Comparison of ENCODE assay signal across 8 cellular contexts in the genomic region with DNA sequence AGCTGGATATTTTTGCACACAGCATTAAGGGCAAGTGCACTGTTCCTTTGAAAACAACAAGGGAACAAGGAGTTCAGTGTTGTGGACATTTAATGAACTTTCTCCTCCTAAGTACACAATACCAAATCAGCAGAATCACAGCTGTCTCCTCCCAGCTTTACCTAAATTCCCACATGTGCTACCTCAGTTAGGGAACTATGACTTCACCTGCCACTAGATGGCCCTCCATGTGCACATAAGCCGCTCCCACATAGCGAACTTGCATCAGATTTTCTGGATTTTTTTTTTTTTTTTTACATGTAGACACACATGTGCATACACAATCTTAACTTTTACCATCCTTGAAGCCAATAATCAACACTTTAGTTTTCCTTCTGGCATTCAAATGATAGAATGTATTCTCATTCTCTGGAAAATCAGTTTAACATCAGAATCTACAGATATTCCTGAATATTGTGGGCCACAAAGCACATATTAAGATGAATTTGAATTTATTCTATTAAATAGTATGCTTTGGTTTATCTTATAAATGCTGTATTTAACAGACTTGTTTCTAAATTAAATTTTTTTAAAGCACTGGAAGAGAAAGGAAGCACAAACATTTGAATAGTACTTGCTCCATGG.
DNase-seq lines count a peak whose midpoint lies in the region; ATAC-seq and TF ChIP-seq lines count a peak whose summit lies in the region.

No MANE protein-coding gene starts in this region.

- no CpG with 5 or more reads among the region's 2 CpGs for WGBS in neuronal stem cell (ENCODE audit: extremely low coverage in 2 of 2, insufficient read length in 2 of 2, insufficient replicate concordance in 1 of 2), 2 donors

- H3K79me1 ChIP-seq in neuronal stem cell (ENCODE audit: low read depth, low read length): no peaks in the 10 kb centered on the region

- H2BK5ac ChIP-seq in neuronal stem cell (ENCODE audit: low read length): no peak overlapping the region

- no peak overlapping the region for H2BK15ac ChIP-seq in neuronal stem cell (ENCODE audit: low read length)

- peak; percentile 68 to 73 for ATAC-seq in activated T-cell treated with anti-CD3 and anti-CD28 coated beads, Interleukin-2, amount 50 U/mL, for 4 hours
- ATAC-seq in GM21528 (IDR thresholded peaks at IDR 0.05; ENCODE audit: low FRiP score, unreplicated experiment): no peak

- peak overlapping the region; percentile 98 for H3K27ac ChIP-seq in OCI-LY7 (ENCODE audit: low read depth, low read length, poor library complexity, severe bottlenecking)
- H3K27ac ChIP-seq in neuronal stem cell (replicated peaks; ENCODE audit: low read length): no peak overlapping the region

- no peak overlapping the region for H2BK120ac ChIP-seq in neuronal stem cell (ENCODE audit: low read depth, low read length)

- H2BK12ac ChIP-seq in neuronal stem cell (ENCODE audit: low read length): no peak overlapping the region

- H4K8ac ChIP-seq in neuronal stem cell (ENCODE audit: low read depth, low read length): no peak overlapping the region

- intact Hi-C loops in OCI-LY7 (cut with micrococcal nuclease; ENCODE audit: unreplicated experiment): loop anchor here (1.0 kb wide), 4 partner anchors 155 to 314 kb away; no protein-coding TSS in a partner anchor

- H3K27me3 Mint-ChIP-seq in activated T-cell treated with anti-CD3 and anti-CD28 coated beads, Interleukin-2, amount 50 U/mL, for 4 hours (ENCODE audit: low read depth): no peaks in the 10 kb centered on the region

- CTCF ChIA-PET in OCI-LY7 (lab: Charles Lee; ENCODE audit: unreplicated experiment): interaction anchor here (0.6 to 2.0 kb wide), 13 partner anchors 63 to 253 kb away, joined by 3 to 7 read pairs (median 4); no protein-coding TSS in a partner anchor

- no peak overlapping the region for H3K4me3 Mint-ChIP-seq in activated T-cell treated with anti-CD3 and anti-CD28 coated beads, Interleukin-2, amount 50 U/mL, for 4 hours

- no peaks in the 10 kb centered on the region; the same call in 1 of the 2 replicates for H3K79me2 ChIP-seq in OCI-LY7 (ENCODE audit: insufficient read depth, low read depth, low read length)

- no peaks in the 10 kb centered on the region for H3K36me3 Mint-ChIP-seq in activated T-cell treated with anti-CD3 and anti-CD28 coated beads, Interleukin-2, amount 50 U/mL, for 4 hours (ENCODE audit: insufficient read depth)

- DNase-seq in GF-D8 (lab: John Stamatoyannopoulos, UW) (peak; percentile 53), HT1080 (ENCODE audit: low read depth) (peak; percentile 69), OCI-LY7 (ENCODE audit: low spot score) (peak; percentile 92), fibroblast of peridontal ligament (ENCODE audit: extremely low read depth) (peak; percentile 88), neuronal stem cell (ENCODE audit: low spot score) (peak; percentile 48), 8988T (no peak)
- peak; percentile 38 for DNase-seq in activated T-cell treated with anti-CD3 and anti-CD28 coated beads, Interleukin-2, amount 50 U/mL, for 4 hours

- BruUV-seq in OCI-LY7 (replicated peaks; lab: Mats Ljungman, UMichigan): no TSS peak

- POLR2A ChIA-PET in OCI-LY7 (lab: Charles Lee): interaction anchor here (0.6 to 19.3 kb wide), 20 partner anchors 10 to 793 kb away, joined by 3 to 358 read pairs (median 4); no protein-coding TSS in a partner anchor

- no peak overlapping the region for H3K14ac ChIP-seq in neuronal stem cell (ENCODE audit: low read length)

- no peak overlapping the region for H3K18ac ChIP-seq in neuronal stem cell (ENCODE audit: low read length)

- H3K36me3 ChIP-seq in OCI-LY7 (ENCODE audit: insufficient read depth, low read length): no peaks in the 10 kb centered on the region
- H3K36me3 ChIP-seq in neuronal stem cell (replicated peaks in 1 of 2; ENCODE audit: control insufficient read depth in 2 of 2, insufficient read depth in 2 of 2, low read length in 2 of 2): no peaks in the 10 kb centered on the region

- no peak overlapping the region for H3K4ac ChIP-seq in neuronal stem cell (ENCODE audit: low read length)

- no peak overlapping the region for H4K91ac ChIP-seq in neuronal stem cell (ENCODE audit: low read depth, low read length, poor library complexity)

- H2AK5ac ChIP-seq in neuronal stem cell (ENCODE audit: low read depth, low read length): no peak overlapping the region

- no peaks in the 10 kb centered on the region for H3K27me3 ChIP-seq in neuronal stem cell (ENCODE audit: control insufficient read depth in 3 of 3, insufficient read depth in 3 of 3, low read depth in 1 of 3, low read length in 3 of 3)

- no peaks in the 10 kb centered on the region for H3K9me2 ChIP-seq in OCI-LY7 (ENCODE audit: insufficient read depth, low read length)

- H3K4me2 ChIP-seq in OCI-LY7 (ENCODE audit: low read length) (peak overlapping the region; percentile 71), neuronal stem cell (ENCODE audit: insufficient read depth, low read length, poor library complexity, severe bottlenecking) (no peak overlapping the region)

- peak; percentile 99 for TF ChIP-seq CTCF in OCI-LY7 (conservative IDR thresholded peaks at IDR 0.05; ENCODE audit: low read length)

- no peak overlapping the region for H3K9ac ChIP-seq in neuronal stem cell (ENCODE audit: low read depth, low read length, poor library complexity)

- H3K9me3 ChIP-seq in OCI-LY7 (ENCODE audit: low read length) (no peaks in the 10 kb centered on the region), neuronal stem cell (replicated peaks in 1 of 2; ENCODE audit: control insufficient read depth in 2 of 2, insufficient read depth in 1 of 2, low read depth in 1 of 2, low read length in 2 of 2) (no peaks in the 10 kb centered on the region)

- no peaks in the 10 kb centered on the region for H4K20me1 ChIP-seq in OCI-LY7 (ENCODE audit: insufficient read depth, low read length)

- H2AFZ ChIP-seq in OCI-LY7 (ENCODE audit: low read length) (peak overlapping the region; percentile 85), neuronal stem cell (ENCODE audit: low read length) (no peak overlapping the region)

- H3K4me3 ChIP-seq in OCI-LY7 (ENCODE audit: low read depth, low read length, poor library complexity, severe bottlenecking) (no peak overlapping the region), neuronal stem cell (ENCODE audit: low read length in 2 of 2) (no peak overlapping the region)

- H3K23ac ChIP-seq in neuronal stem cell (ENCODE audit: low read depth, low read length, poor library complexity): no peak overlapping the region

- H3K9me3 Mint-ChIP-seq in activated T-cell treated with anti-CD3 and anti-CD28 coated beads, Interleukin-2, amount 50 U/mL, for 4 hours: no peaks in the 10 kb centered on the region

- H3K4me1 Mint-ChIP-seq in activated T-cell treated with anti-CD3 and anti-CD28 coated beads, Interleukin-2, amount 50 U/mL, for 4 hours (ENCODE audit: low read depth): peaks cover 9% of the 10 kb centered on the region

- peaks cover 57% of the 10 kb centered on the region for H3K4me1 ChIP-seq in OCI-LY7 (ENCODE audit: insufficient read depth, low read length, poor library complexity, severe bottlenecking)
- peaks cover 6 to 10% of the 10 kb centered on the region in 2 donors for H3K4me1 ChIP-seq in neuronal stem cell (ENCODE audit: control insufficient read depth in 2 of 2, insufficient read depth in 1 of 2, low read depth in 1 of 2, low read length in 2 of 2)
